Comparison of ENCODE assay signal across 3 cellular contexts in genomic region chr17:21404539-21404938, GRCh38. TPM values are rescaled to one million over a fixed set of nuclear protein-coding genes. Genes with fewer than 3 reads are reported as not detected.
"Had no signal": no experiment of that assay in that cellular context is flagged by ENCODE, and none has a peak within 500 bp of the region (broad histone marks: within the 10 kb centered on the region; RNA-seq: fewer than 3 reads in every experiment).

No MANE protein-coding gene starts in this region.

RNA-seq across cellular contexts. Expression of gene KCNJ12, which starts 28.4 kb away (rescaled TPM):
- total RNA-seq: mammary epithelial cell had no signal
- polyA plus RNA-seq: immature natural killer cell; naive thymus-derived CD4-positive, alpha-beta T cell had no signal
